Comparison of ENCODE assay signal across 9 cellular contexts in the genomic region with DNA sequence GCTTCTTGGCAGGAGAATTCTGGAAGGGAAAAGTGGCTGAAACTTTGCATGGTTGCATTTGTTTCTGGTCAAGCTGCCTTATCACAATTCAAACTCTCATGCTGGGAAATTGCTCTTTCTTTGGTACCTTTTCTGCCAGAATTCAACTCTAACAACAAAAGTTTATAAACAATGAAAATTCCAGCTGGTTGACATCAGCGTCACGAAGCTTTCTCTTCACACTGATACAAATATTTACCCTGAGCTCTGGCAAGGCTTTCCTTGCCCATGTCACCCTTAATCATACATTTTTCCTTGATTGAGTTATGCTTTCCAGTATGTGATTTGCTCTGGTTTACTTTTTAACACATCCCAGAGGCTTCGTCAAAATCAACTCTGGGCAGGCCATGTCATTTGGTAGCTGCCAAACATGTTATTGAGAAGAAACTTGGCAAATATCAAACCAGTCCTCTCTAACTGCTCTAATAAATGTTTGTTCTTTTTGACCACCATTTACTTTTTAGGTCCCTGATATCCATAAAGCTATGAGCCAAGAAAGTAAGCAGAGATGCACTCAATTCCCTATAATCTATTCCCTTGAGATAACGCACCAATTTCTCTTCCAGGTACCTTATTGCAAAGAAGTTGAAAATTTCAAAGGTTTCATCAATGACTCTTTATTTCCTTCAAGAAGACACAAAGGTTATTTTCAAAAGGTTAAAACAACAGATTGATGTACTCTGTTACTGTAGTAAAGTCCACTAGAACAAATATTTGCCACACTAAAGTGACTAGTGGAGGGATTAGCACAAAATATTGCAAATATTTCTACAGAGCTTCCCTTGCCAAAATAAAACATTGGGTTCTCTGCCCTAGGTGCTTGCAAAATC.
DNase-seq lines count a peak whose midpoint lies in the region; ATAC-seq, FAIRE-seq and TF ChIP-seq lines count a peak whose summit lies in the region.
"Had no signal": no experiment of that assay in that cellular context is flagged by ENCODE, and none has a peak within 500 bp of the region (broad histone marks: within the 10 kb centered on the region; RNA-seq: fewer than 3 reads in every experiment).

No MANE protein-coding gene starts in this region.

- H2AFZ ChIP-seq in keratinocyte (ENCODE audit: control insufficient read depth, low read length): no peak overlapping the region

- POLR2A ChIA-PET in CD4-positive, alpha-beta T cell (lab: Charles Lee): no interaction called here

- TF ChIP-seq CTCF in keratinocyte (optimal IDR thresholded peaks at IDR 0.05 in 1 of 3, IDR thresholded peaks at IDR 0.05 in 1 of 3, conservative IDR thresholded peaks at IDR 0.05 in 1 of 3; ENCODE audit: extremely low read depth in 1 of 3, insufficient read depth in 2 of 3, low read length in 3 of 3): no peak
- TF ChIP-seq CTCF in thyroid gland (IDR thresholded peaks at IDR 0.05): no peak
- no peak for TF ChIP-seq CTCF in CD4-positive, alpha-beta T cell (IDR thresholded peaks at IDR 0.05)

- H3K9ac ChIP-seq in keratinocyte (ENCODE audit: control insufficient read depth, extremely low read depth, insufficient read depth, low read length): no peak overlapping the region

- ATAC-seq in CD4-positive, alpha-beta T cell (ENCODE audit: poor library complexity): no peak
- ATAC-seq in GM19351 (IDR thresholded peaks at IDR 0.05; ENCODE audit: unreplicated experiment): no peak

- no peaks in the 10 kb centered on the region for H3K79me2 ChIP-seq in keratinocyte (ENCODE audit: control insufficient read depth, insufficient read depth, low read length)

- no peak overlapping the region for H3K27ac Mint-ChIP-seq in CD4-positive, alpha-beta T cell

- H3K4me1 Mint-ChIP-seq in CD4-positive, alpha-beta T cell (ENCODE audit: low read depth): no peaks in the 10 kb centered on the region

- intact Hi-C loops in thyroid gland (cut with DNase I): no loop called here
- intact Hi-C loops in CD4-positive, alpha-beta T cell (cut with DNase I, micrococcal nuclease): no loop called here

- H3K27me3 ChIP-seq in keratinocyte (ENCODE audit: control insufficient read depth, extremely low read depth, insufficient read depth, low read length) (no peaks in the 10 kb centered on the region), thyroid gland (no peaks in the 10 kb centered on the region)
- no peaks in the 10 kb centered on the region for H3K27me3 ChIP-seq in CD4-positive, alpha-beta T cell (ENCODE audit: control insufficient read depth, insufficient read depth, low read length)

- H3K4me3 ChIP-seq in keratinocyte (ENCODE audit: control insufficient read depth in 2 of 3, extremely low read depth in 1 of 3, insufficient read depth in 2 of 3, low read depth in 1 of 3, low read length in 3 of 3) (no peak overlapping the region), thyroid gland (replicated peaks in 1 of 3) (no peak overlapping the region)

- no peaks in the 10 kb centered on the region for H3K9me1 ChIP-seq in keratinocyte (ENCODE audit: control insufficient read depth, extremely low read depth, insufficient read depth, low read length)

- H3K36me3 ChIP-seq in keratinocyte (ENCODE audit: control insufficient read depth in 2 of 2, extremely low read depth in 1 of 2, insufficient read depth in 2 of 2, low read length in 2 of 2) (no peaks in the 10 kb centered on the region), thyroid gland (no peaks in the 10 kb centered on the region)

- no peak overlapping the region for H3K4me2 ChIP-seq in keratinocyte (ENCODE audit: control insufficient read depth, extremely low read depth, insufficient read depth, low read depth, low read length)

- H3K4me3 Mint-ChIP-seq in CD4-positive, alpha-beta T cell: no peak overlapping the region

- H4K20me1 ChIP-seq in keratinocyte (ENCODE audit: control insufficient read depth, extremely low read depth, insufficient read depth, low read length): no peaks in the 10 kb centered on the region

- H3K27ac ChIP-seq in keratinocyte (ENCODE audit: control insufficient read depth, insufficient read depth, low read length) (no peak overlapping the region), thyroid gland (peak overlapping the region in 2 of 3 donors; percentile 14 to 63)
- H3K27ac ChIP-seq in CD4-positive, alpha-beta T cell (ENCODE audit: low read depth, low read length): no peak overlapping the region
- H3K27ac ChIP-seq: 22Rv1 had no signal

- peak; percentile 49 for FAIRE-seq in keratinocyte (lab: Jason Lieb, UNC)

- dilution Hi-C loops in keratinocyte (cut with MboI; ENCODE audit: extremely low pct_ligation_motif_present, low sequenced_read_pairs): no loop called here

- H3K36me3 Mint-ChIP-seq in CD4-positive, alpha-beta T cell (ENCODE audit: low read depth): no peaks in the 10 kb centered on the region

- H3K4me1 ChIP-seq in keratinocyte (ENCODE audit: control insufficient read depth, extremely low read depth, insufficient read depth, low read length) (no peaks in the 10 kb centered on the region), thyroid gland (peaks cover 20 to 23% of the 10 kb centered on the region in 2 donors)

- H3K9me3 Mint-ChIP-seq in CD4-positive, alpha-beta T cell: no peaks in the 10 kb centered on the region

- TF ChIP-seq POLR2A in thyroid gland (IDR thresholded peaks at IDR 0.05): no peak

- CTCF ChIA-PET in CD4-positive, alpha-beta T cell (lab: Charles Lee): no interaction called here

- H3K27me3 Mint-ChIP-seq in CD4-positive, alpha-beta T cell: no peaks in the 10 kb centered on the region

- 52 to 73% methylated on average over 4 of the region's 4 CpGs for whole genome bisulfite sequencing in thyroid gland, 2 donors

- no peaks in the 10 kb centered on the region for H3K9me3 ChIP-seq in keratinocyte (ENCODE audit: control insufficient read depth, low read depth, low read length)
- H3K9me3 ChIP-seq in thyroid gland: no peaks in the 10 kb centered on the region
- no peaks in the 10 kb centered on the region for H3K9me3 ChIP-seq in CD4-positive, alpha-beta T cell (ENCODE audit: control insufficient read depth, low read length)

- DNase-seq in DMS53 (lab: John Stamatoyannopoulos, UW) (peak; percentile 12), DMS53 treated with DMSO at 0.1 percent for 48 hours (lab: John Stamatoyannopoulos, UW; ENCODE audit: unreplicated experiment) (no peak), astrocyte of the hippocampus (ENCODE audit: low read depth, low spot score) (peak; percentile 87), keratinocyte (ENCODE audit: low read depth, low spot score) (no peak), thyroid gland (no peak), cortex of kidney (lab: John Stamatoyannopoulos, UW) (no peak)
- no peak for DNase-seq in CD4-positive, alpha-beta T cell

Comparison
In these comparisons a context has a peak if more than half of its experiments do, and no peak if none do; other contexts are left out.
1. DNase-seq: peak in DMS53 (single experiment) and astrocyte of the hippocampus (single experiment); none in DMS53 treated with DMSO at 0.1 percent for 48 hours (single experiment), keratinocyte (single experiment), thyroid gland (0 of 2), CD4-positive, alpha-beta T cell (0 of 10) and cortex of kidney (single experiment).
2. H3K27ac ChIP-seq: peak in thyroid gland (2 of 3); none in keratinocyte (single experiment) and CD4-positive, alpha-beta T cell (single experiment).